Comparison of ENCODE assay signal across 1 cellular context in genomic region chr9:34554211-34555001, GRCh38.
A peak's percentile ranks its signal among the peaks of the same experiment; 100 is the strongest.
TF ChIP-seq lines count a peak whose summit lies in the region.

No MANE protein-coding gene starts in this region.

TF ChIP-seq in HEK293, 187 proteins besides CTCF, POLR2A, EP300 and RAD21 (continued from another document and continues in another):
- TF ChIP-seq ZBTB26 (tag by site-specific recombination; optimal IDR thresholded peaks at IDR 0.05) (no peak), ZNF416 (tag by site-specific recombination; IDR thresholded peaks at IDR 0.05) (no peak), ZNF768 (tag by site-specific recombination; IDR thresholded peaks at IDR 0.05) (no peak), GFI1B (tag by site-specific recombination; IDR thresholded peaks at IDR 0.05) (no peak), KLF10 (tag by site-specific recombination; IDR thresholded peaks at IDR 0.05) (no peak), ZNF350 (tag by site-specific recombination; IDR thresholded peaks at IDR 0.05) (no peak), ZNF391 (tag by site-specific recombination; IDR thresholded peaks at IDR 0.05; ENCODE audit: borderline replicate concordance, low read depth) (no peak), ZNF658 (tag by site-specific recombination; IDR thresholded peaks at IDR 0.05) (no peak), ZBTB6 (tag by site-specific recombination; IDR thresholded peaks at IDR 0.05) (no peak), TRIM28 (IDR thresholded peaks at IDR 0.05; ENCODE audit: borderline replicate concordance, low read length) (no peak), SCRT2 (tag by site-specific recombination; IDR thresholded peaks at IDR 0.05) (no peak), ZNF510 (tag by site-specific recombination; IDR thresholded peaks at IDR 0.05; ENCODE audit: insufficient replicate concordance) (no peak), ZNF624 (tag by site-specific recombination; IDR thresholded peaks at IDR 0.05) (no peak), KLF1 (tag by site-specific recombination; IDR thresholded peaks at IDR 0.05) (no peak), ZNF311 (tag by site-specific recombination; IDR thresholded peaks at IDR 0.05; ENCODE audit: borderline replicate concordance) (no peak), ZNF426 (tag by site-specific recombination; IDR thresholded peaks at IDR 0.05) (no peak), PRDM1 (tag by site-specific recombination; IDR thresholded peaks at IDR 0.05) (no peak), ZNF449 (tag by site-specific recombination; IDR thresholded peaks at IDR 0.05) (no peak), ZNF600 (tag by site-specific recombination; IDR thresholded peaks at IDR 0.05) (0 out of 2 replicates have a peak, but pooled peaks have one; percentile 29), GLI4 (tag by site-specific recombination; IDR thresholded peaks at IDR 0.05) (no peak), ZNF121 (tag by site-specific recombination; IDR thresholded peaks at IDR 0.05) (no peak), ZNF707 (tag by site-specific recombination; IDR thresholded peaks at IDR 0.05) (no peak), ZNF777 (tag by site-specific recombination; IDR thresholded peaks at IDR 0.05; ENCODE audit: borderline replicate concordance) (no peak), ZNF529 (tag by site-specific recombination; IDR thresholded peaks at IDR 0.05; ENCODE audit: insufficient replicate concordance) (no peak), ZNF677 (tag by site-specific recombination; IDR thresholded peaks at IDR 0.05) (no peak), ZNF664 (tag by site-specific recombination; IDR thresholded peaks at IDR 0.05) (no peak), ZNF362 (tag by site-specific recombination; IDR thresholded peaks at IDR 0.05) (no peak), YY2 (tag by site-specific recombination; IDR thresholded peaks at IDR 0.05) (no peak), ZNF501 (tag by site-specific recombination; IDR thresholded peaks at IDR 0.05) (no peak), ZNF146 (tag by site-specific recombination; IDR thresholded peaks at IDR 0.05) (no peak), ZNF114 (tag by site-specific recombination; IDR thresholded peaks at IDR 0.05) (no peak), TCF7L2 (IDR thresholded peaks at IDR 0.05; ENCODE audit: borderline replicate concordance, low read depth, low read length) (no peak), ZNF223 (tag by site-specific recombination; IDR thresholded peaks at IDR 0.05) (no peak), ZFHX2 (tag by site-specific recombination; conservative IDR thresholded peaks at IDR 0.05) (no peak), ZNF266 (tag by site-specific recombination; IDR thresholded peaks at IDR 0.05; ENCODE audit: low read depth) (no peak), ZNF335 (tag by site-specific recombination; conservative IDR thresholded peaks at IDR 0.05) (no peak), ZNF324 (tag by site-specific recombination; IDR thresholded peaks at IDR 0.05) (no peak), ZNF48 (tag by site-specific recombination; IDR thresholded peaks at IDR 0.05) (no peak), ZBTB48 (tag by site-specific recombination; IDR thresholded peaks at IDR 0.05) (0 out of 2 replicates have a peak, but pooled peaks have one; percentile 21), YY1 (tag by site-specific recombination; IDR thresholded peaks at IDR 0.05) (no peak), ZFP41 (tag by site-specific recombination; IDR thresholded peaks at IDR 0.05; ENCODE audit: borderline replicate concordance) (no peak), ZNF140 (tag by site-specific recombination; IDR thresholded peaks at IDR 0.05) (no peak), ZNF280D (tag by site-specific recombination; IDR thresholded peaks at IDR 0.05) (no peak), ZBTB11 (tag by site-specific recombination; conservative IDR thresholded peaks at IDR 0.05; ENCODE audit: low read depth) (no peak), PATZ1 (tag by site-specific recombination; IDR thresholded peaks at IDR 0.05) (no peak), ZNF473 (tag by site-specific recombination; IDR thresholded peaks at IDR 0.05) (no peak), ZNF248 (tag by site-specific recombination; IDR thresholded peaks at IDR 0.05) (no peak), ZNF623 (tag by site-specific recombination; IDR thresholded peaks at IDR 0.05) (no peak), ZIC2 (tag by site-specific recombination; IDR thresholded peaks at IDR 0.05) (peak; percentile 97), RBAK (tag by site-specific recombination; IDR thresholded peaks at IDR 0.05) (no peak), BCL6B (tag by site-specific recombination; IDR thresholded peaks at IDR 0.05) (no peak), PRDM6 (tag by site-specific recombination; IDR thresholded peaks at IDR 0.05) (no peak), ZNF791 (tag by site-specific recombination; IDR thresholded peaks at IDR 0.05) (no peak), HOXC10 (CRISPR knock-in tag; IDR thresholded peaks at IDR 0.05) (no peak), GLIS1 (tag by site-specific recombination; IDR thresholded peaks at IDR 0.05) (peak; percentile 87), ZNF175 (tag by site-specific recombination; IDR thresholded peaks at IDR 0.05) (no peak)
